In genomic region chr12:108599541-108599940, GRCh38 we compare ENCODE assay signal across 22 cellular contexts. TPM values are rescaled to one million over a fixed set of nuclear protein-coding genes. Genes with fewer than 3 reads are reported as not detected.
"Had no signal": no experiment of that assay in that cellular context is flagged by ENCODE, and none has a peak within 500 bp of the region (broad histone marks: within the 10 kb centered on the region; RNA-seq: fewer than 3 reads in every experiment).

No MANE protein-coding gene starts in this region.

- H3K9ac ChIP-seq: KMS-11 had no signal

- DNase-seq: Kasumi-1, MM.1S, NCI-H1092 treated with DMSO at 0.1 percent for 48 hours, NCI-H1417, NCI-H1436 treated with DMSO at 0.1 percent for 48 hours, NCI-H1694, NCI-H187 treated with DMSO at 0.1 percent for 48 hours, NCI-H2029 treated with DMSO at 0.1 percent for 48 hours, NCI-H2171 treated with DMSO at 0.1 percent for 48 hours, NCI-H2227 treated with DMSO at 0.1 percent for 48 hours, NCI-H524 treated with DMSO at 0.1 percent for 48 hours, NCI-H69, NCI-H774, Right ventricle myocardium superior, RPMI8226, SIG-M5 had no signal

- H3K27me3 ChIP-seq: SJSA1 had no signal

- H3K4me2 ChIP-seq: KMS-11 had no signal

- FAIRE-seq: RCC 7860 had no signal

- H3K27ac ChIP-seq: KMS-11, SJSA1, SK-N-MC had no signal

- H3K4me3 ChIP-seq: SJSA1, SK-N-MC had no signal

RNA-seq across cellular contexts. Expression of gene TMEM119, which starts 1.7 kb away (rescaled TPM):
- total RNA-seq: HT-29, NCI-H460 had no signal

RNA-seq across cellular contexts. Expression of gene SELPLG, which starts 34.2 kb away (rescaled TPM):
- total RNA-seq: HT-29, NCI-H460 had no signal
